ENCODE assay signal across 1 cellular context in genomic region chr19:41089955-41090354, GRCh38.
TF ChIP-seq lines count a peak whose summit lies in the region.

No MANE protein-coding gene starts in this region.

TF ChIP-seq in H1, 55 proteins besides CTCF, POLR2A, EP300 and RAD21:
- TF ChIP-seq RXRA (IDR thresholded peaks at IDR 0.05; ENCODE audit: insufficient read depth, low read depth, low read length) (no peak), SRF (IDR thresholded peaks at IDR 0.05; ENCODE audit: low read depth, low read length) (no peak), BRCA1 (IDR thresholded peaks at IDR 0.05; ENCODE audit: low read depth, low read length) (no peak), HDAC6 (IDR thresholded peaks at IDR 0.05; ENCODE audit: low read depth, low read length) (no peak), SUZ12 (IDR thresholded peaks at IDR 0.05; ENCODE audit: low read length) (no peak), CBX5 (IDR thresholded peaks at IDR 0.05; ENCODE audit: low read depth, low read length) (no peak), CREB1 (IDR thresholded peaks at IDR 0.05) (peak; percentile 44; the same call in 1 of the 2 replicates), EZH2 (IDR thresholded peaks at IDR 0.05; ENCODE audit: low read depth, low read length, severe bottlenecking) (peak; percentile 63), JUND (IDR thresholded peaks at IDR 0.05; ENCODE audit: low read length) (no peak), FOSL1 (IDR thresholded peaks at IDR 0.05; ENCODE audit: insufficient read depth, low read depth, low read length) (no peak), ASH2L (IDR thresholded peaks at IDR 0.05; ENCODE audit: low read length) (peak; percentile 67), BACH1 (IDR thresholded peaks at IDR 0.05; ENCODE audit: low read length) (no peak), CHD7 (IDR thresholded peaks at IDR 0.05; ENCODE audit: insufficient replicate concordance, low read length) (no peak), EGR1 (IDR thresholded peaks at IDR 0.05; ENCODE audit: borderline replicate concordance, low read depth, low read length) (peak; percentile 63), TBP (IDR thresholded peaks at IDR 0.05; ENCODE audit: low read depth, low read length) (no peak), GABPA (IDR thresholded peaks at IDR 0.05; ENCODE audit: borderline replicate concordance, insufficient read depth, low read length) (no peak), CHD1 (IDR thresholded peaks at IDR 0.05; ENCODE audit: low read depth, low read length) (no peak), CHD2 (IDR thresholded peaks at IDR 0.05; ENCODE audit: low read length) (no peak), KDM4A (IDR thresholded peaks at IDR 0.05; ENCODE audit: low read depth, low read length, severe bottlenecking) (peak; percentile 70)
- TF ChIP-seq, protein P1, sequence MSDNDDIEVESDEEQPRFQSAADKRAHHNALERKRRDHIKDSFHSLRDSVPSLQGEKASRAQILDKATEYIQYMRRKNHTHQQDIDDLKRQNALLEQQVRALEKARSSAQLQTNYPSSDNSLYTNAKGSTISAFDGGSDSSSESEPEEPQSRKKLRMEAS (IDR thresholded peaks at IDR 0.05), result peak; percentile 94
- TF ChIP-seq, protein P2, sequence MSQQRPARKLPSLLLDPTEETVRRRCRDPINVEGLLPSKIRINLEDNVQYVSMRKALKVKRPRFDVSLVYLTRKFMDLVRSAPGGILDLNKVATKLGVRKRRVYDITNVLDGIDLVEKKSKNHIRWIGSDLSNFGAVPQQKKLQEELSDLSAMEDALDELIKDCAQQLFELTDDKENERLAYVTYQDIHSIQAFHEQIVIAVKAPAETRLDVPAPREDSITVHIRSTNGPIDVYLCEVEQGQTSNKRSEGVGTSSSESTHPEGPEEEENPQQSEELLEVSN (IDR thresholded peaks at IDR 0.05), result peak; percentile 97
